Comparison of ENCODE assay signal across 12 cellular contexts in genomic region chr2:109368798-109369197, GRCh38.
"Had no signal": no experiment of that assay in that cellular context is flagged by ENCODE, and none has a peak within 500 bp of the region (broad histone marks: within the 10 kb centered on the region; RNA-seq: fewer than 3 reads in every experiment).

No MANE protein-coding gene starts in this region.

- ATAC-seq: stimulated activated naive CD8-positive, alpha-beta T cell treated with anti-CD3 and anti-CD28 coated beads, Interleukin-15, amount 100 ng/mL, for 72 hours had no signal

- H3K36me3 Mint-ChIP-seq: immature natural killer cell had no signal

- DNase-seq: activated CD4-positive, alpha-beta T cell treated with anti-CD3 and anti-CD28 coated beads for 4 hours; activated gamma-delta T cell; activated T-cell treated with anti-CD3 and anti-CD28 coated beads, Interleukin-2, amount 50 U/mL, for 24 hours; brain microvascular endothelial cell; cerebellar nuclear complex; immature natural killer cell; mesendoderm; stimulated activated CD4-positive, alpha-beta T cell treated with anti-CD3 and anti-CD28 coated beads, Interleukin-15, amount 100 ng/mL, for 24 hours; stimulated activated CD4-positive, alpha-beta T cell treated with anti-CD3 and anti-CD28 coated beads, Interleukin-4, amount 100 ng/mL, for 24 hours; thyroid gland had no signal

- H3K27me3 Mint-ChIP-seq: activated naive CD8-positive, alpha-beta T cell; activated T-cell treated with anti-CD3 and anti-CD28 coated beads, Interleukin-2, amount 50 U/mL, for 24 hours; stimulated activated naive CD8-positive, alpha-beta T cell treated with anti-CD3 and anti-CD28 coated beads, Interleukin-15, amount 100 ng/mL, for 72 hours had no signal

- H3K9me3 Mint-ChIP-seq: activated T-cell treated with anti-CD3 and anti-CD28 coated beads, Interleukin-2, amount 50 U/mL, for 24 hours; immature natural killer cell; stimulated activated naive CD8-positive, alpha-beta T cell treated with anti-CD3 and anti-CD28 coated beads, Interleukin-15, amount 100 ng/mL, for 72 hours had no signal

- H3K27ac Mint-ChIP-seq: activated naive CD8-positive, alpha-beta T cell; activated T-cell treated with anti-CD3 and anti-CD28 coated beads, Interleukin-2, amount 50 U/mL, for 24 hours; immature natural killer cell had no signal

- H3K4me3 Mint-ChIP-seq: activated naive CD8-positive, alpha-beta T cell; activated T-cell treated with anti-CD3 and anti-CD28 coated beads, Interleukin-2, amount 50 U/mL, for 24 hours; immature natural killer cell; stimulated activated naive CD8-positive, alpha-beta T cell treated with anti-CD3 and anti-CD28 coated beads, Interleukin-15, amount 100 ng/mL, for 72 hours had no signal
